18 cellular contexts compared by ENCODE assay signal in genomic region chr11:38476808-38477565, GRCh38.
"Had no signal": no experiment of that assay in that cellular context is flagged by ENCODE, and none has a peak within 500 bp of the region (broad histone marks: within the 10 kb centered on the region; RNA-seq: fewer than 3 reads in every experiment).

No MANE protein-coding gene starts in this region.

- H3K9me3 ChIP-seq: esophagus muscularis mucosa, gastroesophageal sphincter, left ventricle myocardium inferior, psoas muscle had no signal

- H3K4me1 ChIP-seq: esophagus muscularis mucosa, gastroesophageal sphincter, heart left ventricle, left ventricle myocardium inferior, neural progenitor cell, psoas muscle had no signal

- H3K27me3 ChIP-seq: esophagus muscularis mucosa, gastroesophageal sphincter, heart left ventricle, neural progenitor cell had no signal

- H3K4me3 ChIP-seq: esophagus muscularis mucosa, gastroesophageal sphincter, heart left ventricle, left ventricle myocardium inferior, neural progenitor cell, psoas muscle, skin epidermis had no signal

- H2AFZ ChIP-seq: neural progenitor cell had no signal

- ATAC-seq: activated CD4-positive, alpha-beta T cell treated with anti-CD3 and anti-CD28 coated beads for 36 hours; gastroesophageal sphincter; heart left ventricle; naive thymus-derived CD4-positive, alpha-beta T cell; psoas muscle; right cardiac atrium; stimulated activated naive CD8-positive, alpha-beta T cell treated with anti-CD3 and anti-CD28 coated beads, Interleukin-15, amount 100 ng/mL, for 72 hours had no signal

- DNase-seq: activated CD4-positive, alpha-beta T cell treated with anti-CD3 and anti-CD28 coated beads for 36 hours; activated CD4-positive, alpha-beta T cell treated with anti-CD3 and anti-CD28 coated beads, Interleukin-2, amount 50 U/mL, for 48 hours; activated gamma-delta T cell treated with Interleukin-2 at 50 U/mL for 16 hours; cortex of kidney; heart left ventricle; kidney; left ventricle myocardium inferior; mammary epithelial cell; naive thymus-derived CD4-positive, alpha-beta T cell; psoas muscle; right cardiac atrium; stimulated activated CD4-positive, alpha-beta T cell treated with anti-CD3 and anti-CD28 coated beads, Interleukin-2, amount 100 ng/mL, for 48 hours; stimulated activated naive CD8-positive, alpha-beta T cell treated with anti-CD3 and anti-CD28 coated beads, Interleukin-15, amount 100 ng/mL, for 72 hours; trophoblast cell had no signal

- H3K9ac ChIP-seq: neural progenitor cell had no signal

- H3K27ac ChIP-seq: esophagus muscularis mucosa, gastroesophageal sphincter, heart left ventricle, left ventricle myocardium inferior, neural progenitor cell, psoas muscle, skin epidermis had no signal

- H3K36me3 ChIP-seq: esophagus muscularis mucosa, gastroesophageal sphincter, heart left ventricle, left ventricle myocardium inferior, neural progenitor cell had no signal

- H3K4me2 ChIP-seq: neural progenitor cell had no signal
